14 cellular contexts compared by ENCODE assay signal in genomic region chr6:6002005-6002808, GRCh38. TPM values are rescaled to one million over a fixed set of nuclear protein-coding genes. Genes with fewer than 3 reads are reported as not detected.
A peak's percentile ranks its signal among the peaks of the same experiment; 100 is the strongest.
DNase-seq lines count a peak whose midpoint lies in the region; ATAC-seq and TF ChIP-seq lines count a peak whose summit lies in the region.
"Had no signal": no experiment of that assay in that cellular context is flagged by ENCODE, and none has a peak within 500 bp of the region (broad histone marks: within the 10 kb centered on the region; RNA-seq: fewer than 3 reads in every experiment).

No MANE protein-coding gene starts in this region.

- peaks cover 38 to 90% (median 63%) of the 10 kb centered on the region in 4 donors for H3K4me1 Mint-ChIP-seq in CD4-positive, alpha-beta memory T cell
- H3K4me1 Mint-ChIP-seq in T-helper 17 cell (peaks cover 40% of the 10 kb centered on the region), neural crest cell (peaks cover 66% of the 10 kb centered on the region)

- ATAC-seq in T-helper 17 cell, result no peak
- no peak for ATAC-seq in GM21515 (IDR thresholded peaks at IDR 0.05; ENCODE audit: unreplicated experiment)
- ATAC-seq: body of pancreas had no signal

- H3K4me1 ChIP-seq in CD4-positive, alpha-beta memory T cell (ENCODE audit: insufficient read depth, low read length), result peaks cover 76% of the 10 kb centered on the region

- H3K4me3 ChIP-seq in CD4-positive, alpha-beta memory T cell (ENCODE audit: low read length in 2 of 2), result no peak overlapping the region
- H3K4me3 ChIP-seq: body of pancreas, uterus had no signal

- no peaks in the 10 kb centered on the region for H3K36me3 ChIP-seq in CD4-positive, alpha-beta memory T cell (ENCODE audit: insufficient read depth, low read length)
- H3K36me3 ChIP-seq: uterus had no signal

- H3K27me3 ChIP-seq in CD4-positive, alpha-beta memory T cell (ENCODE audit: insufficient read depth, low read length), result peaks cover 98% of the 10 kb centered on the region

- DNase-seq in CD4-positive, alpha-beta memory T cell, result peak in 1 of 5 donors; percentile 40
- DNase-seq in T-helper 17 cell, result no peak
- peak; percentile 73 for DNase-seq in ecto neural progenitor cell (ENCODE audit: low spot score)
- DNase-seq in neural crest cell (ENCODE audit: low read depth, low spot score), result peak; percentile 20
- DNase-seq in stimulated activated CD4-positive, alpha-beta T cell treated with anti-CD3 and anti-CD28 coated beads, Interleukin-2, amount 100 ng/mL, for 24 hours, result no peak
- no peak for DNase-seq in 8988T
- DNase-seq in HuH-7 (ENCODE audit: low spot score), result no peak
- DNase-seq: body of pancreas, head of caudate nucleus, NCI-H187 treated with DMSO at 0.1 percent for 48 hours, occipital lobe, uterus, WERI-Rb-1 had no signal

- H3K27ac ChIP-seq in CD4-positive, alpha-beta memory T cell (ENCODE audit: low read depth, low read length), result no peak overlapping the region
- H3K27ac ChIP-seq: body of pancreas, uterus had no signal

- peak overlapping the region in 5 of 7 donors; percentile 42 to 91 (median 80) for H3K27ac Mint-ChIP-seq in CD4-positive, alpha-beta memory T cell
- H3K27ac Mint-ChIP-seq in T-helper 17 cell, result peak overlapping the region; percentile 83
- no peak overlapping the region for H3K27ac Mint-ChIP-seq in neural crest cell (ENCODE audit: unreplicated experiment)

- TF ChIP-seq CTCF in neural crest cell (conservative IDR thresholded peaks at IDR 0.05), result no peak

- CTCF ChIA-PET in CD4-positive, alpha-beta memory T cell (lab: Charles Lee; ENCODE audit: partially characterized antibody), result no interaction called here

- peaks cover 0 to 61% (median 40%) of the 10 kb centered on the region in 8 donors for H3K9me3 Mint-ChIP-seq in CD4-positive, alpha-beta memory T cell
- no peaks in the 10 kb centered on the region for H3K9me3 Mint-ChIP-seq in neural crest cell

- POLR2A ChIA-PET in CD4-positive, alpha-beta memory T cell (lab: Charles Lee; ENCODE audit: partially characterized antibody), result no interaction called here

- H3K9me3 ChIP-seq in CD4-positive, alpha-beta memory T cell (ENCODE audit: control insufficient read depth in 1 of 2, low read length in 2 of 2), result peaks cover 0 to 4% of the 10 kb centered on the region in 2 donors
- peaks cover 24% of the 10 kb centered on the region for H3K9me3 ChIP-seq in T-helper 17 cell (ENCODE audit: control insufficient read depth, low read length, poor library complexity, severe bottlenecking)
- H3K9me3 ChIP-seq: body of pancreas, uterus had no signal

- peak overlapping the region in 7 of 8 donors; percentile 14 to 93 (median 86) for H3K4me3 Mint-ChIP-seq in CD4-positive, alpha-beta memory T cell
- H3K4me3 Mint-ChIP-seq in T-helper 17 cell, result peak overlapping the region; percentile 67
- peak overlapping the region; percentile 81 for H3K4me3 Mint-ChIP-seq in neural crest cell

- intact Hi-C loops in CD4-positive, alpha-beta memory T cell (cut with micrococcal nuclease), result loop anchor here (10.0 kb wide), 2 partner anchors 737 to 1227 kb away; partner anchors contain the start of genes CDYL, FARS2 and LYRM4

- H3K36me3 Mint-ChIP-seq in CD4-positive, alpha-beta memory T cell, result peaks cover 6 to 14% of the 10 kb centered on the region in 2 donors
- H3K36me3 Mint-ChIP-seq in T-helper 17 cell (ENCODE audit: low read depth) (peaks cover 12% of the 10 kb centered on the region), neural crest cell (ENCODE audit: low read depth) (peaks cover 8% of the 10 kb centered on the region)

- peaks cover 72 to 82% of the 10 kb centered on the region in 2 donors for H3K27me3 Mint-ChIP-seq in CD4-positive, alpha-beta memory T cell
- peaks cover 87% of the 10 kb centered on the region for H3K27me3 Mint-ChIP-seq in T-helper 17 cell
- peaks cover 100% of the 10 kb centered on the region for H3K27me3 Mint-ChIP-seq in neural crest cell (ENCODE audit: low read depth)

RNA-seq across cellular contexts. Expression of gene NRN1, which starts 4.5 kb away (rescaled TPM):
- under 1 TPM in 1 of 2 experiments, not detected in 1; 0.49 TPM for total RNA-seq in CD4-positive, alpha-beta memory T cell
- polyA plus RNA-seq in CD4-positive, alpha-beta memory T cell, result not detected
- under 1 TPM in 1 of 2 donors, not detected in 1; 0.31 TPM for total RNA-seq in T-helper 17 cell
- 1.3 and 1.5 TPM in 2 replicates for total RNA-seq in neural crest cell

Comparison
In these comparisons a context has a peak if more than half of its experiments do, and no peak if none do; other contexts are left out.
1. DNase-seq: peak in ecto neural progenitor cell (single experiment) and neural crest cell (single experiment); none in T-helper 17 cell (0 of 3), stimulated activated CD4-positive, alpha-beta T cell treated with anti-CD3 and anti-CD28 coated beads, Interleukin-2, amount 100 ng/mL, for 24 hours (0 of 2), 8988T (single experiment) and HuH-7 (single experiment).
2. Peak in every context shown above with its lines, with median percentiles within 50 percentile points of each other: H3K4me3 Mint-ChIP-seq.